In genomic region chr5:131991593-131992324, GRCh38 we compare ENCODE assay signal across 22 cellular contexts. TPM values are rescaled to one million over a fixed set of nuclear protein-coding genes. Genes with fewer than 3 reads are reported as not detected.
"Had no signal": no experiment of that assay in that cellular context is flagged by ENCODE, and none has a peak within 500 bp of the region (broad histone marks: within the 10 kb centered on the region; RNA-seq: fewer than 3 reads in every experiment).

No MANE protein-coding gene starts in this region.

- H3K4me3 Mint-ChIP-seq: naive thymus-derived CD4-positive, alpha-beta T cell; stimulated activated effector memory CD8-positive, alpha-beta T cell treated with anti-CD3 and anti-CD28 coated beads, Interleukin-12 subunit alpha, Interleukin-12 subunit beta, amount 100 ng/mL, for 72 hours; type B pancreatic cell had no signal

- H3K9me3 ChIP-seq: esophagus squamous epithelium, ovary, suprapubic skin, thyroid gland, uterus had no signal

- H3K9me3 Mint-ChIP-seq: stimulated activated effector memory CD8-positive, alpha-beta T cell treated with anti-CD3 and anti-CD28 coated beads, Interleukin-12 subunit alpha, Interleukin-12 subunit beta, amount 100 ng/mL, for 72 hours; type B pancreatic cell had no signal

- H3K36me3 Mint-ChIP-seq: naive thymus-derived CD4-positive, alpha-beta T cell; stimulated activated effector memory CD8-positive, alpha-beta T cell treated with anti-CD3 and anti-CD28 coated beads, Interleukin-12 subunit alpha, Interleukin-12 subunit beta, amount 100 ng/mL, for 72 hours; type B pancreatic cell had no signal

- H3K36me3 ChIP-seq: esophagus squamous epithelium, ovary, suprapubic skin, thyroid gland, uterus had no signal

- DNase-seq: dermis blood vessel endothelial cell; esophagus squamous epithelium; foreskin keratinocyte; head of caudate nucleus; hippocampal formation; kidney glomerular epithelial cell; mammary epithelial cell; naive thymus-derived CD4-positive, alpha-beta T cell; ovary; right cardiac atrium; small intestine; stimulated activated CD4-positive, alpha-beta T cell treated with anti-CD3 and anti-CD28 coated beads, Interleukin-4, amount 100 ng/mL, for 1 hour; stimulated activated CD8-positive, alpha-beta memory T cell treated with anti-CD3 and anti-CD28 coated beads, Interleukin-4, amount 100 ng/mL, for 48 hours; stimulated activated naive CD8-positive, alpha-beta T cell treated with anti-CD3 and anti-CD28 coated beads, Interleukin-15, Interleukin-2, amounts not matched to agents 100 U/mL and 50 U/mL, for 24 hours; thyroid gland; uterus had no signal

- H3K4me1 ChIP-seq: foreskin keratinocyte, suprapubic skin, thyroid gland, uterus had no signal

- H3K27ac Mint-ChIP-seq: progenitor cell of endocrine pancreas, type B pancreatic cell had no signal

- ATAC-seq: foreskin keratinocyte; naive thymus-derived CD4-positive, alpha-beta T cell; right cardiac atrium; stimulated activated effector memory CD8-positive, alpha-beta T cell treated with anti-CD3 and anti-CD28 coated beads, Interleukin-12 subunit alpha, Interleukin-12 subunit beta, amount 100 ng/mL, for 72 hours; stimulated activated naive CD8-positive, alpha-beta T cell treated with anti-CD3 and anti-CD28 coated beads, Interleukin-15, Interleukin-2, amounts not matched to agents 100 U/mL and 50 U/mL, for 24 hours had no signal

- H3K27me3 ChIP-seq: esophagus squamous epithelium, foreskin keratinocyte, ovary, suprapubic skin, thyroid gland, uterus had no signal

- H3K4me3 ChIP-seq: esophagus squamous epithelium, ovary, suprapubic skin, thyroid gland, uterus had no signal

- H3K27ac ChIP-seq: esophagus squamous epithelium, foreskin keratinocyte, ovary, suprapubic skin, thyroid gland, uterus had no signal

- FAIRE-seq: colon, small intestine had no signal

RNA-seq across cellular contexts. Expression of gene MEIKIN, which starts 46.3 kb away (rescaled TPM):
- total RNA-seq: dermis blood vessel endothelial cell, epithelial cell of proximal tubule, esophagus squamous epithelium, foreskin keratinocyte, mammary epithelial cell, ovary, progenitor cell of endocrine pancreas, suprapubic skin, thyroid gland, uterus had no signal
